11 cellular contexts compared by ENCODE assay signal in the genomic region with DNA sequence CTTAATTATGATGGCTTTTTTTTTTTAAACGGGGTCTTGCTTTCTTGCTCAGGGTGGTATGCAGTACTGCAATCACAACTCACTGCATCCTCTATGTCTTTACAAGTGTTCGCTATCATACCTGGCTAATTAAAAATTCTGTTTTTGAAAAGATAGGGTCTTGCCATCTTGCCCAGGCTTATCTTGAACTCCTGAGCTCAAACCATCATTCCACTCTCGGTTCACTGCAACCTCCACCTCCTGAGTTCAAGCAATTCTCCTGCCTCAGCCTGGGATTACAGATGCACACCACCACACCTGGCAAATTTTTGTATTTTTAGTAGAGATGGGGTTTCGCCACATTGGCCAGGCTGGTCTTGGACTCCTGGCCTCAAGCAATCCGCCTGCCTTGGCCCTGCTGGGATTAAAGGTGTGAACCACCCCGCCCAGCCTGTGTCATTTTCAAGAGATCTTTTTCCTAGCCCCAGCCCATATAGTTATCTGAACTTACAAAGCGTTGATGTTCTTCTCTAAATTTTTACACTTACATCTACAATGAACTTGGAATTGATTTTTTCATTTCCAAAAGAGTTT. TPM values are rescaled to one million over a fixed set of nuclear protein-coding genes. Genes with fewer than 3 reads are reported as not detected.
DNase-seq lines count a peak whose midpoint lies in the region; ATAC-seq, FAIRE-seq and TF ChIP-seq lines count a peak whose summit lies in the region.
"Had no signal": no experiment of that assay in that cellular context is flagged by ENCODE, and none has a peak within 500 bp of the region (broad histone marks: within the 10 kb centered on the region; RNA-seq: fewer than 3 reads in every experiment).

No MANE protein-coding gene starts in this region.

- no peak overlapping the region for H3K27ac ChIP-seq in KMS-11
- no peak overlapping the region for H3K27ac ChIP-seq in astrocyte (ENCODE audit: low read depth, low read length)

- no peaks in the 10 kb centered on the region for H3K27me3 ChIP-seq in Caco-2 (replicated peaks; ENCODE audit: control insufficient read depth, insufficient read depth, low read length)
- no peaks in the 10 kb centered on the region for H3K27me3 ChIP-seq in KMS-11 (ENCODE audit: insufficient read depth, low read depth)
- no peaks in the 10 kb centered on the region for H3K27me3 ChIP-seq in astrocyte (ENCODE audit: insufficient read depth, low read length)

- H2AFZ ChIP-seq in KMS-11 (ENCODE audit: low read depth) (no peak overlapping the region), astrocyte (ENCODE audit: low read depth, low read length) (no peak overlapping the region)

- peak overlapping the region; percentile 33 for H3K27ac Mint-ChIP-seq in Caco-2 (ENCODE audit: unreplicated experiment)
- H3K27ac Mint-ChIP-seq in astrocyte (ENCODE audit: unreplicated experiment) = no peak overlapping the region
- peak overlapping the region; percentile 99 for H3K27ac Mint-ChIP-seq in natural killer cell

- no peaks in the 10 kb centered on the region for H3K9me3 Mint-ChIP-seq in Caco-2 (ENCODE audit: unreplicated experiment)
- H3K9me3 Mint-ChIP-seq in astrocyte (ENCODE audit: unreplicated experiment) = no peaks in the 10 kb centered on the region
- H3K9me3 Mint-ChIP-seq in natural killer cell = no peaks in the 10 kb centered on the region

- intact Hi-C loops in Caco-2 (cut with micrococcal nuclease; ENCODE audit: unreplicated experiment) (no loop called here), natural killer cell (cut with micrococcal nuclease) (no loop called here), left ventricle myocardium superior (cut with micrococcal nuclease) (no loop called here)

- ATAC-seq in natural killer cell (no peak), left ventricle myocardium superior (no peak)

- FAIRE-seq in astrocyte (lab: Jason Lieb, UNC) = no peak

- H3K79me2 ChIP-seq in KMS-11 (ENCODE audit: insufficient read depth, low read depth) = peaks cover 99% of the 10 kb centered on the region
- peaks cover 100% of the 10 kb centered on the region for H3K79me2 ChIP-seq in astrocyte (ENCODE audit: insufficient read depth, low read length)

- H3K36me3 ChIP-seq in Caco-2 (ENCODE audit: control insufficient read depth, insufficient read depth, low read length) = 0 out of 2 replicates have a peak, but pooled peaks cover 1% of the 10 kb centered on the region
- H3K36me3 ChIP-seq in KMS-11 (ENCODE audit: insufficient read depth) = 0 out of 2 replicates have a peak, but pooled peaks cover 5% of the 10 kb centered on the region
- H3K36me3 ChIP-seq in astrocyte (ENCODE audit: insufficient read depth, low read length) = peaks cover 6% of the 10 kb centered on the region

- no peak overlapping the region for H3K4me3 ChIP-seq in Caco-2 (ENCODE audit: low read depth, low read length)
- no peak overlapping the region for H3K4me3 ChIP-seq in KMS-11 (IDR thresholded peaks at IDR 0.05; ENCODE audit: insufficient read depth, low read depth, low read length)
- H3K4me3 ChIP-seq in astrocyte (ENCODE audit: insufficient read depth, low read depth, low read length) = no peak overlapping the region

- H3K4me3 Mint-ChIP-seq in Caco-2 (ENCODE audit: unreplicated experiment) = no peak overlapping the region
- peak overlapping the region; percentile 7 for H3K4me3 Mint-ChIP-seq in astrocyte (ENCODE audit: unreplicated experiment)
- peak overlapping the region; percentile 63 for H3K4me3 Mint-ChIP-seq in natural killer cell

- H3K9ac ChIP-seq in KMS-11 = no peak overlapping the region
- no peak overlapping the region for H3K9ac ChIP-seq in astrocyte (ENCODE audit: low read length)

- peaks cover 36% of the 10 kb centered on the region for H3K4me1 Mint-ChIP-seq in Caco-2 (ENCODE audit: low read depth, unreplicated experiment)
- H3K4me1 Mint-ChIP-seq in astrocyte (ENCODE audit: low read depth, unreplicated experiment) = peaks cover 45% of the 10 kb centered on the region
- peaks cover 60 to 62% of the 10 kb centered on the region in 2 donors for H3K4me1 Mint-ChIP-seq in natural killer cell

- H4K20me1 ChIP-seq in KMS-11 (ENCODE audit: insufficient read depth) = peaks cover 56% of the 10 kb centered on the region
- peaks cover 92% of the 10 kb centered on the region for H4K20me1 ChIP-seq in astrocyte (ENCODE audit: insufficient read depth, low read length)

- TF ChIP-seq CTCF in Caco-2 (IDR thresholded peaks at IDR 0.05; ENCODE audit: insufficient read depth in 1 of 2, low read depth in 1 of 2, low read length in 1 of 2, severe bottlenecking in 1 of 2, unreplicated experiment in 1 of 2) = no peak
- no peak for TF ChIP-seq CTCF in KMS-11 (conservative IDR thresholded peaks at IDR 0.05; ENCODE audit: low read depth, low read length)
- TF ChIP-seq CTCF in astrocyte (IDR thresholded peaks at IDR 0.05; ENCODE audit: insufficient read depth, low read depth, low read length) = no peak
- TF ChIP-seq CTCF in natural killer cell (IDR thresholded peaks at IDR 0.05) = no peak

- H3K36me3 Mint-ChIP-seq in Caco-2 (ENCODE audit: insufficient read depth, unreplicated experiment) = peaks cover 93% of the 10 kb centered on the region
- H3K36me3 Mint-ChIP-seq in astrocyte (ENCODE audit: low read depth, unreplicated experiment) = peaks cover 6% of the 10 kb centered on the region
- no peaks in the 10 kb centered on the region for H3K36me3 Mint-ChIP-seq in natural killer cell

- H3K4me2 ChIP-seq in KMS-11 (peak overlapping the region; percentile 3; the same call in 1 of the 2 replicates), astrocyte (ENCODE audit: low read length) (no peak overlapping the region)

- H3K27me3 Mint-ChIP-seq in Caco-2 (ENCODE audit: insufficient read depth, unreplicated experiment) (no peaks in the 10 kb centered on the region), astrocyte (ENCODE audit: low read depth, unreplicated experiment) (no peaks in the 10 kb centered on the region), natural killer cell (ENCODE audit: low read depth in 2 of 2) (no peaks in the 10 kb centered on the region)

- DNase-seq in Caco-2 (no peak), astrocyte (ENCODE audit: low read depth) (no peak), natural killer cell (no peak), left ventricle myocardium superior (no peak), hepatic stellate cell (ENCODE audit: low spot score) (no peak), NCI-H1436 treated with DMSO at 0.1 percent for 48 hours (lab: John Stamatoyannopoulos, UW) (no peak)
- DNase-seq: activated gamma-delta T cell; effector CD4-positive, alpha-beta T cell; NCI-H526; stimulated activated naive CD4-positive, alpha-beta T cell treated with Interleukin-2 at 50 U/mL for 16 hours had no signal

- CTCF ChIA-PET in Caco-2 (lab: Charles Lee) = no interaction called here

- BruUV-seq in Caco-2 (replicated peaks; lab: Mats Ljungman, UMichigan) = no TSS peak

- H3K9me3 ChIP-seq in Caco-2 = no peaks in the 10 kb centered on the region
- no peaks in the 10 kb centered on the region for H3K9me3 ChIP-seq in astrocyte (ENCODE audit: insufficient read depth, low read depth, low read length)

- POLR2A ChIA-PET in Caco-2 (lab: Charles Lee) = no interaction called here

- H3K4me1 ChIP-seq in Caco-2 (peaks cover 73% of the 10 kb centered on the region), KMS-11 (ENCODE audit: low read depth, poor library complexity, severe bottlenecking) (peaks cover 43% of the 10 kb centered on the region), astrocyte (ENCODE audit: insufficient read depth, low read length) (peaks cover 26% of the 10 kb centered on the region)

RNA-seq across cellular contexts. Expression of a gene that starts 6.0 kb away (rescaled TPM):
- total RNA-seq in Caco-2 (2022) (405 and 423 TPM in 2 replicates), astrocyte (143 and 151 TPM in 2 replicates), natural killer cell (100 to 1,000 TPM; 122 to 160 (median 125) TPM), left ventricle myocardium superior (77.3 TPM)

RNA-seq across cellular contexts. Expression of a gene that starts 31.5 kb away (rescaled TPM):
- total RNA-seq in Caco-2 (2022) (not detected in 2 replicates), astrocyte (not detected in 2 replicates), natural killer cell (not detected), left ventricle myocardium superior (not detected)

RNA-seq across cellular contexts. Expression of a gene that starts 33.9 kb away (rescaled TPM):
- total RNA-seq in Caco-2 (2022) (5.0 and 6.5 TPM in 2 replicates), astrocyte (2.6 and 2.8 TPM in 2 replicates), natural killer cell (10 to 100 TPM; 19.1 to 30.8 (median 22.8) TPM), left ventricle myocardium superior (1.9 TPM)
